Comparison of ENCODE assay signal across 9 cellular contexts in genomic region chr18:48832961-48833700, GRCh38.
DNase-seq lines count a peak whose midpoint lies in the region; ATAC-seq and TF ChIP-seq lines count a peak whose summit lies in the region.
"Had no signal": no experiment of that assay in that cellular context is flagged by ENCODE, and none has a peak within 500 bp of the region (broad histone marks: within the 10 kb centered on the region; RNA-seq: fewer than 3 reads in every experiment).

No MANE protein-coding gene starts in this region.

- ATAC-seq in GM21367 (IDR thresholded peaks at IDR 0.05; ENCODE audit: unreplicated experiment) (no peak), GM19455 (IDR thresholded peaks at IDR 0.05; ENCODE audit: unreplicated experiment) (no peak)

- H3K9me3 Mint-ChIP-seq in endodermal cell (no peaks in the 10 kb centered on the region), nephron progenitor cell (no peaks in the 10 kb centered on the region)

- DNase-seq in HPDE6-E6E7 (ENCODE audit: extremely low spot score), result peak; percentile 41
- DNase-seq in SW 1271 (lab: John Stamatoyannopoulos, UW), result peak; percentile 59 to 80
- DNase-seq in endodermal cell, result peak; percentile 76
- no peak for DNase-seq in nephron progenitor cell
- no peak for DNase-seq in NCI-H1436 treated with DMSO at 0.1 percent for 48 hours (lab: John Stamatoyannopoulos, UW)

- 76 to 88% methylated on average over 7 to 15 of the region's 15 CpGs for WGBS in endodermal cell (ENCODE audit: insufficient coverage in 1 of 2, insufficient read length in 1 of 2), 2 experiments

- H3K4me3 ChIP-seq in BLaER1 (peak overlapping the region; percentile 46), endodermal cell (ENCODE audit: low read length) (no peak overlapping the region)
- H3K4me3 ChIP-seq: HAP-1 had no signal

- no peaks in the 10 kb centered on the region for H4K20me1 ChIP-seq in BLaER1

- peaks cover 100% of the 10 kb centered on the region for H3K4me1 ChIP-seq in BLaER1
- H3K4me1 ChIP-seq in endodermal cell (ENCODE audit: control insufficient read depth, insufficient read depth, low read length), result peaks cover 11% of the 10 kb centered on the region
- H3K4me1 ChIP-seq: HAP-1 had no signal

- H3K9me3 ChIP-seq in BLaER1 (no peaks in the 10 kb centered on the region), endodermal cell (ENCODE audit: control insufficient read depth, low read length) (no peaks in the 10 kb centered on the region)
- H3K9me3 ChIP-seq: HAP-1 had no signal

- peak overlapping the region; percentile 31 for H3K9ac ChIP-seq in BLaER1
- H3K9ac ChIP-seq in endodermal cell (ENCODE audit: extremely low read depth, low read length, poor library complexity, severe bottlenecking), result no peak overlapping the region

- H3K36me3 Mint-ChIP-seq in endodermal cell (ENCODE audit: low read depth) (peaks cover 6% of the 10 kb centered on the region), nephron progenitor cell (ENCODE audit: low read depth) (no peaks in the 10 kb centered on the region)

- no peaks in the 10 kb centered on the region for H3K36me3 ChIP-seq in BLaER1
- peaks cover 4% of the 10 kb centered on the region for H3K36me3 ChIP-seq in endodermal cell (ENCODE audit: control insufficient read depth, insufficient read depth, low read length)
- H3K36me3 ChIP-seq: HAP-1 had no signal

- H3K27ac Mint-ChIP-seq in endodermal cell, result peak overlapping the region; percentile 57
- H3K27ac Mint-ChIP-seq in nephron progenitor cell, result peak overlapping the region; percentile 83

- H3K4me3 Mint-ChIP-seq in endodermal cell, result no peak overlapping the region
- H3K4me3 Mint-ChIP-seq in nephron progenitor cell, result peak overlapping the region; percentile 28

- H3K27ac ChIP-seq in BLaER1 (peak overlapping the region; percentile 60), endodermal cell (ENCODE audit: low read depth, low read length) (no peak overlapping the region)

- H3K4me2 ChIP-seq in BLaER1, result peak overlapping the region; percentile 94

- no peaks in the 10 kb centered on the region for H3K27me3 Mint-ChIP-seq in endodermal cell (ENCODE audit: insufficient read depth)
- peaks cover 3% of the 10 kb centered on the region for H3K27me3 Mint-ChIP-seq in nephron progenitor cell (ENCODE audit: low read depth, poor library complexity)

- H3K27me3 ChIP-seq in BLaER1 (no peaks in the 10 kb centered on the region), endodermal cell (ENCODE audit: control insufficient read depth, insufficient read depth, low read length, poor library complexity, severe bottlenecking) (no peaks in the 10 kb centered on the region)

- H3K4me1 Mint-ChIP-seq in endodermal cell, result peaks cover 27% of the 10 kb centered on the region
- H3K4me1 Mint-ChIP-seq in nephron progenitor cell, result peaks cover 94% of the 10 kb centered on the region

- TF ChIP-seq CTCF in endodermal cell (conservative IDR thresholded peaks at IDR 0.05), result no peak
- no peak for TF ChIP-seq CTCF in nephron progenitor cell (IDR thresholded peaks at IDR 0.05)

Comparison
In these comparisons a context has a peak if more than half of its experiments do, and no peak if none do; other contexts are left out.
1. DNase-seq: peak in HPDE6-E6E7 (single experiment), SW 1271 (2 of 2) and endodermal cell (single experiment); none in nephron progenitor cell (single experiment) and NCI-H1436 treated with DMSO at 0.1 percent for 48 hours (single experiment).